In genomic region chr4:165584916-165585315, GRCh38 we compare ENCODE assay signal across 34 cellular contexts.
"Had no signal": no experiment of that assay in that cellular context is flagged by ENCODE, and none has a peak within 500 bp of the region (broad histone marks: within the 10 kb centered on the region; RNA-seq: fewer than 3 reads in every experiment).

No MANE protein-coding gene starts in this region.

- DNase-seq: activated B cell treated with CpG ODN at 0.5 μM for 24 hours; activated CD4-positive, alpha-beta memory T cell treated with anti-CD3 and anti-CD28 coated beads for 36 hours; activated CD4-positive, alpha-beta T cell treated with anti-CD3 and anti-CD28 coated beads for 4 hours; activated CD4-positive, alpha-beta T cell treated with anti-CD3 and anti-CD28 coated beads, Interleukin-2, amount 10 ng/mL, durations not matched to agents 24 days and 14 days; activated CD4-positive, alpha-beta T cell treated with anti-CD3 and anti-CD28 coated beads, Interleukin-2, amount 50 U/mL, for 1 hour; activated CD4-positive, alpha-beta T cell treated with anti-CD3 and anti-CD28 coated beads, Interleukin-2, amount 50 U/mL, for 4 hours; activated CD4-positive, CD25-positive, alpha-beta regulatory T cell treated with anti-CD3 and anti-CD28 coated beads, Interleukin-2, amount 50 U/mL, for 72 hours; activated CD8-positive, alpha-beta memory T cell treated with anti-CD3 and anti-CD28 coated beads, Interleukin-2, amount 50 U/mL, for 4 hours; activated CD8-positive, alpha-beta T cell treated with anti-CD3 and anti-CD28 coated beads for 36 hours; activated effector memory CD4-positive, alpha-beta T cell treated with anti-CD3 and anti-CD28 coated beads, Interleukin-2, amount 50 U/mL, for 16 hours; activated gamma-delta T cell treated with Interleukin-2 at 50 U/mL for 16 hours; activated naive CD4-positive, alpha-beta T cell; activated naive CD4-positive, alpha-beta T cell treated with anti-CD3 and anti-CD28 coated beads for 36 hours; activated naive CD4-positive, alpha-beta T cell treated with anti-CD3 and anti-CD28 coated beads, Interleukin-2, amount 50 U/mL, for 16 hours; activated naive CD8-positive, alpha-beta T cell treated with anti-CD3 and anti-CD28 coated beads for 36 hours; activated T-cell treated with anti-CD3 and anti-CD28 coated beads for 4 hours; activated T-cell treated with anti-CD3 and anti-CD28 coated beads, Interleukin-2, amount 50 U/mL, for 1 hour; activated T-cell treated with anti-CD3 and anti-CD28 coated beads, Interleukin-2, amount 50 U/mL, for 4 hours; activated T-cell treated with anti-CD3 and anti-CD28 coated beads, Interleukin-2, amount 50 U/mL, for 72 hours; adrenal gland; amniotic stem cell; aorta; body of pancreas; brain microvascular endothelial cell; central memory CD4-positive, alpha-beta T cell; T-helper 2 cell; T-helper 9 cell had no signal

- H3K4me1 ChIP-seq: adrenal gland, breast epithelium had no signal

- ATAC-seq: activated CD8-positive, alpha-beta T cell treated with anti-CD3 and anti-CD28 coated beads for 36 hours; activated naive CD4-positive, alpha-beta T cell treated with anti-CD3 and anti-CD28 coated beads, Interleukin-2, amount 50 U/mL, for 72 hours; activated T-cell treated with anti-CD3 and anti-CD28 coated beads, Interleukin-2, amount 50 U/mL, for 4 hours; activated T-cell treated with anti-CD3 and anti-CD28 coated beads, Interleukin-2, amount 50 U/mL, for 72 hours; activated T-helper 17 cell treated with anti-CD3 and anti-CD28 coated beads, Interleukin-2, amount 50 U/mL, for 72 hours; body of pancreas had no signal

- H3K4me3 ChIP-seq: adrenal gland, body of pancreas, breast epithelium had no signal

- H3K27ac ChIP-seq: adrenal gland, body of pancreas, brain microvascular endothelial cell, breast epithelium, VCaP had no signal

- H3K36me3 ChIP-seq: adrenal gland, brain microvascular endothelial cell, breast epithelium had no signal

- H3K27me3 ChIP-seq: adrenal gland, body of pancreas, brain microvascular endothelial cell, breast epithelium had no signal

- FAIRE-seq: astrocyte, colon, TTC549 had no signal

- H3K9me3 ChIP-seq: adrenal gland, body of pancreas, breast epithelium had no signal
